In the genomic region with DNA sequence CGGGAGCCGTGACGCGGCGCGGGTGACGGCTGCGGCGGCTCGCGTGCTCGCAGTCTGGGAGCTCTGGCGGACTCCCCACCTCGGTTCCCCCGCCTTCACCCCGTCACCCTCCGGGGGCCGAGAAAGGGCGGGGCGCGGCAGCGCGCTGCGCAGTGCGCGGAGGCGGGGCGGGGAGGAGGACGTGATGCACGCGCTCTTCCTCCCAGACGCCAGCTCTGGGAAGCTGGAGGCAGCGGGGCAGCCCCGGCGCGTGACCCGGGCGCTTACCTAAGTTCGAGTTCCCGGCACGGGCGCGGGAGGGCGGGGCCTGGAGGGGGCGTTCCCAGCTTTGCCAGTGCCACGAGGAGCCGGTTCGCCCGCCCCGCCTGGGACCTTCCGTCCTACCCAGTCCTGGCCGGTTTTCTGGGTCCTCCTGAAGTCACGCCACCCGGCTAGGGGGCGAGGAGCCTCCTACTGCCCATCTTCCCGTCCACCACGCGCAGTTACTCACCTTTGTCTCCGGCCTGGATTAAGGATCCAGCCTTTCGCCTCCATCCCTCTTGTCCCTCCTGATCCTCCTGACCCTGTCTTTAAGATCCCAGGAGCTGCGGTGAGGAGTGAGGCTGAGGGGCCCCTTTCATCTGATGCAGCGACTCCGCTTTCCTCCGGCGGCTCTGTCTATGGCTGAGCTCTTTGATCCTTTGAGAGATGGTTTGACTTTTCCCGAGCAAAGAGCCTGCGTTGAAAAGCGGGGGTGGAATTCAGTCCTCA, we compare ENCODE assay signal across 8 cellular contexts. TPM values are rescaled to one million over a fixed set of nuclear protein-coding genes. Genes with fewer than 3 reads are reported as not detected.
DNase-seq lines count a peak whose midpoint lies in the region; ATAC-seq and TF ChIP-seq lines count a peak whose summit lies in the region.

No MANE protein-coding gene starts in this region.

- peak overlapping the region; percentile 93 to 95 (median 95) for H3K4me3 ChIP-seq in liver (ENCODE audit: low read depth in 1 of 3, low read length in 3 of 3)

- DNase-seq in CD14-positive monocyte (ENCODE audit: low spot score) (peak; percentile 100), NCI-H748 (lab: John Stamatoyannopoulos, UW; ENCODE audit: unreplicated experiment) (peak; percentile 98), dermis blood vessel endothelial cell (peak; percentile 99)
- peak; percentile 100 for DNase-seq in activated CD4-positive, alpha-beta T cell treated with anti-CD3 and anti-CD28 coated beads, Interleukin-2, amount 50 U/mL, for 4 hours
- peak; percentile 100 for DNase-seq in stimulated activated CD4-positive, alpha-beta T cell treated with anti-CD3 and anti-CD28 coated beads, Interleukin-4, amount 100 ng/mL, for 1 hour

- H3K27ac ChIP-seq in liver (ENCODE audit: low read depth in 1 of 2, low read length in 2 of 2): peak overlapping the region; percentile 94 to 99

- peak overlapping the region; percentile 94 to 99 (median 99) for H3K27ac Mint-ChIP-seq in CD14-positive monocyte

- peak; percentile 50 to 64 for TF ChIP-seq RAD21 in liver (IDR thresholded peaks at IDR 0.05)

- H3K9me3 ChIP-seq in liver (ENCODE audit: control insufficient read depth in 4 of 4, low read length in 3 of 4): no peaks in the 10 kb centered on the region

- intact Hi-C loops in CD14-positive monocyte (cut with micrococcal nuclease): loop anchor here (1.0 to 10.0 kb wide), 5 partner anchors 60 to 177 kb away; no protein-coding TSS in a partner anchor

- peaks cover 2 to 20% (median 4%) of the 10 kb centered on the region in 3 donors for H3K27me3 Mint-ChIP-seq in CD14-positive monocyte (ENCODE audit: low read depth in 3 of 3)

- H3K9ac ChIP-seq in liver (ENCODE audit: low read depth in 1 of 2, low read length in 2 of 2): peak overlapping the region; percentile 73 to 100

- peaks cover 1 to 17% (median 4%) of the 10 kb centered on the region in 4 donors for H3K4me1 ChIP-seq in liver (ENCODE audit: control insufficient read depth in 4 of 4, insufficient read depth in 4 of 4, low read length in 3 of 4)

- H3K4me1 Mint-ChIP-seq in CD14-positive monocyte: peaks cover 28% of the 10 kb centered on the region

- peaks cover 0 to 5% (median 3%) of the 10 kb centered on the region in 7 donors for H3K9me3 Mint-ChIP-seq in CD14-positive monocyte

- H3K36me3 Mint-ChIP-seq in CD14-positive monocyte: peaks cover 32% of the 10 kb centered on the region in 2 donors

- H3K4me3 Mint-ChIP-seq in CD14-positive monocyte: peak overlapping the region; percentile 96

- peak; percentile 78 for ATAC-seq in GM19395 (IDR thresholded peaks at IDR 0.05; ENCODE audit: unreplicated experiment)
- peak; percentile 63 for ATAC-seq in HG03558 (IDR thresholded peaks at IDR 0.05; ENCODE audit: extremely low read depth, unreplicated experiment)

- TF ChIP-seq CTCF in CD14-positive monocyte (IDR thresholded peaks at IDR 0.05): no peak
- no peak for TF ChIP-seq CTCF in liver (IDR thresholded peaks at IDR 0.05; ENCODE audit: low read depth, low read length, missing input control)

- H3K27me3 ChIP-seq in liver (ENCODE audit: control insufficient read depth in 4 of 4, insufficient read depth in 4 of 4, low read length in 3 of 4): no peaks in the 10 kb centered on the region

- H3K36me3 ChIP-seq in liver (ENCODE audit: control insufficient read depth in 4 of 4, insufficient read depth in 3 of 4, low read depth in 1 of 4, low read length in 3 of 4): peaks cover 0 to 13% (median 2%) of the 10 kb centered on the region in 4 donors

- WGBS in liver: under 1% methylated on average over 68 of the region's 68 CpGs

TF ChIP-seq in liver, 16 proteins besides CTCF, POLR2A, EP300 and RAD21:
- TF ChIP-seq SP1 (IDR thresholded peaks at IDR 0.05): peak; percentile 85
- TF ChIP-seq TAF1 (conservative IDR thresholded peaks at IDR 0.05): peak; percentile 61
- TF ChIP-seq, protein P1, sequence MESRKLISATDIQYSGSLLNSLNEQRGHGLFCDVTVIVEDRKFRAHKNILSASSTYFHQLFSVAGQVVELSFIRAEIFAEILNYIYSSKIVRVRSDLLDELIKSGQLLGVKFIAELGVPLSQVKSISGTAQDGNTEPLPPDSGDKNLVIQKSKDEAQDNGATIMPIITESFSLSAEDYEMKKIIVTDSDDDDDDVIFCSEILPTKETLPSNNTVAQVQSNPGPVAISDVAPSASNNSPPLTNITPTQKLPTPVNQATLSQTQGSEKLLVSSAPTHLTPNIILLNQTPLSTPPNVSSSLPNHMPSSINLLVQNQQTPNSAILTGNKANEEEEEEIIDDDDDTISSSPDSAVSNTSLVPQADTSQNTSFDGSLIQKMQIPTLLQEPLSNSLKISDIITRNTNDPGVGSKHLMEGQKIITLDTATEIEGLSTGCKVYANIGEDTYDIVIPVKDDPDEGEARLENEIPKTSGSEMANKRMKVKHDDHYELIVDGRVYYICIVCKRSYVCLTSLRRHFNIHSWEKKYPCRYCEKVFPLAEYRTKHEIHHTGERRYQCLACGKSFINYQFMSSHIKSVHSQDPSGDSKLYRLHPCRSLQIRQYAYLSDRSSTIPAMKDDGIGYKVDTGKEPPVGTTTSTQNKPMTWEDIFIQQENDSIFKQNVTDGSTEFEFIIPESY (IDR thresholded peaks at IDR 0.05): peak; percentile 37
- peak; percentile 65 for TF ChIP-seq YY1 (IDR thresholded peaks at IDR 0.05)
- TF ChIP-seq FOXA2 (IDR thresholded peaks at IDR 0.05): peak; percentile 36
- TF ChIP-seq EGR1 (IDR thresholded peaks at IDR 0.05; ENCODE audit: low read depth in 2 of 2): peak; percentile 15 to 51
- TF ChIP-seq, protein P2, sequence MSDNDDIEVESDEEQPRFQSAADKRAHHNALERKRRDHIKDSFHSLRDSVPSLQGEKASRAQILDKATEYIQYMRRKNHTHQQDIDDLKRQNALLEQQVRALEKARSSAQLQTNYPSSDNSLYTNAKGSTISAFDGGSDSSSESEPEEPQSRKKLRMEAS (IDR thresholded peaks at IDR 0.05): peak; percentile 86
- peak; percentile 51 to 58 for TF ChIP-seq RXRA (IDR thresholded peaks at IDR 0.05)
- peak in 1 of 2 donors; percentile 63 for TF ChIP-seq GABPA (IDR thresholded peaks at IDR 0.05 in 1 of 2, conservative IDR thresholded peaks at IDR 0.05 in 1 of 2)
- no peak for TF ChIP-seq REST (IDR thresholded peaks at IDR 0.05)
- TF ChIP-seq, protein P3, sequence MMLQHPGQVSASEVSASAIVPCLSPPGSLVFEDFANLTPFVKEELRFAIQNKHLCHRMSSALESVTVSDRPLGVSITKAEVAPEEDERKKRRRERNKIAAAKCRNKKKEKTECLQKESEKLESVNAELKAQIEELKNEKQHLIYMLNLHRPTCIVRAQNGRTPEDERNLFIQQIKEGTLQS (IDR thresholded peaks at IDR 0.05): no peak
- TF ChIP-seq HNF4A (conservative IDR thresholded peaks at IDR 0.05): peak in 1 of 2 donors; percentile 46
- no peak for TF ChIP-seq HNF4G (IDR thresholded peaks at IDR 0.05)
- TF ChIP-seq NR2F2 (IDR thresholded peaks at IDR 0.05): peak; percentile 31
- peak; percentile 29 for TF ChIP-seq FOXA1 (IDR thresholded peaks at IDR 0.05)
- no peak for TF ChIP-seq JUND (IDR thresholded peaks at IDR 0.05)

RNA-seq across cellular contexts. Expression of gene NAMPT, which starts 0.4 kb away (rescaled TPM):
- polyA plus RNA-seq in CD14-positive monocyte (100 to 1,000 TPM in 1 of 2 donors, 10 to 100 TPM in 1; 71.3 to 133 TPM), liver (100 to 1,000 TPM; 134 to 185 TPM)
- total RNA-seq in dermis blood vessel endothelial cell (288 and 387 TPM in 2 replicates), liver (100 to 1,000 TPM in 1 of 2 donors, 10 to 100 TPM in 1; 20.8 to 444 TPM)

Comparison
In these comparisons a context has a peak if more than half of its experiments do, and no peak if none do; other contexts are left out.
1. Peak in every context shown above with its lines: DNase-seq, ATAC-seq, H3K4me3 ChIP-seq and H3K27ac ChIP-seq.